1 cellular context compared by ENCODE assay signal in the genomic region with DNA sequence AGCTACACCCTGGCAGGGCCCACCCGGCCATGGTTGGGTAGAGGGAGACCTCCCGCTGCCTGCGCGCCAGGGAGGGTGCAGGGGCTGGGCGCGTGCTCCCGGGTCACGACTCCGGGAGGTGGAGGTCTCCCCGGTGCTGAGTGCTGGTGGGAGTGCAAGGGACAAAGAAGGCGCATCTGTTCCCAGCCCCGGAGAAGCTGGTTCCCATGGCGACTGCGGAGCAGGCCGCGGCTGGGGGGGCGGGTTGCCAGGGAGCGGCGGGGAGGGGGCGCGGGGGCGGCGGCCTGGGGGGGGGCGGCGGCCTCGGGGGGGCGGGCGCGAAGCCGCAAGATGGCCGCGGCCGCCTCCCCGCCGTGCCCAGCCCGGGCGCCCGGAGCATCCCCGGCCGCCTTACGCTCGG.
TF ChIP-seq lines count a peak whose summit lies in the region.

No MANE protein-coding gene starts in this region.

TF ChIP-seq in GM12878, 131 proteins besides CTCF, POLR2A, EP300 and RAD21:
- TF ChIP-seq TARDBP (IDR thresholded peaks at IDR 0.05; ENCODE audit: borderline replicate concordance) (no peak), MEF2A (IDR thresholded peaks at IDR 0.05; ENCODE audit: insufficient read depth, low read depth, low read length) (no peak), STAT3 (IDR thresholded peaks at IDR 0.05; ENCODE audit: low read depth, low read length) (no peak), CREM (IDR thresholded peaks at IDR 0.05; ENCODE audit: low read depth) (no peak), NFIC (IDR thresholded peaks at IDR 0.05; ENCODE audit: low read depth, low read length) (no peak), ESRRA (IDR thresholded peaks at IDR 0.05; ENCODE audit: low read length) (no peak), PAX8 (IDR thresholded peaks at IDR 0.05) (no peak), MXI1 (IDR thresholded peaks at IDR 0.05; ENCODE audit: low read depth, low read length) (no peak), SMARCA5 (IDR thresholded peaks at IDR 0.05) (no peak), CBFB (IDR thresholded peaks at IDR 0.05; ENCODE audit: low read depth) (no peak)
- TF ChIP-seq, protein P1, sequence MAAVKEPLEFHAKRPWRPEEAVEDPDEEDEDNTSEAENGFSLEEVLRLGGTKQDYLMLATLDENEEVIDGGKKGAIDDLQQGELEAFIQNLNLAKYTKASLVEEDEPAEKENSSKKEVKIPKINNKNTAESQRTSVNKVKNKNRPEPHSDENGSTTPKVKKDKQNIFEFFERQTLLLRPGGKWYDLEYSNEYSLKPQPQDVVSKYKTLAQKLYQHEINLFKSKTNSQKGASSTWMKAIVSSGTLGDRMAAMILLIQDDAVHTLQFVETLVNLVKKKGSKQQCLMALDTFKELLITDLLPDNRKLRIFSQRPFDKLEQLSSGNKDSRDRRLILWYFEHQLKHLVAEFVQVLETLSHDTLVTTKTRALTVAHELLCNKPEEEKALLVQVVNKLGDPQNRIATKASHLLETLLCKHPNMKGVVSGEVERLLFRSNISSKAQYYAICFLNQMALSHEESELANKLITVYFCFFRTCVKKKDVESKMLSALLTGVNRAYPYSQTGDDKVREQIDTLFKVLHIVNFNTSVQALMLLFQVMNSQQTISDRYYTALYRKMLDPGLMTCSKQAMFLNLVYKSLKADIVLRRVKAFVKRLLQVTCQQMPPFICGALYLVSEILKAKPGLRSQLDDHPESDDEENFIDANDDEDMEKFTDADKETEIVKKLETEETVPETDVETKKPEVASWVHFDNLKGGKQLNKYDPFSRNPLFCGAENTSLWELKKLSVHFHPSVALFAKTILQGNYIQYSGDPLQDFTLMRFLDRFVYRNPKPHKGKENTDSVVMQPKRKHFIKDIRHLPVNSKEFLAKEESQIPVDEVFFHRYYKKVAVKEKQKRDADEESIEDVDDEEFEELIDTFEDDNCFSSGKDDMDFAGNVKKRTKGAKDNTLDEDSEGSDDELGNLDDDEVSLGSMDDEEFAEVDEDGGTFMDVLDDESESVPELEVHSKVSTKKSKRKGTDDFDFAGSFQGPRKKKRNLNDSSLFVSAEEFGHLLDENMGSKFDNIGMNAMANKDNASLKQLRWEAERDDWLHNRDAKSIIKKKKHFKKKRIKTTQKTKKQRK (IDR thresholded peaks at IDR 0.05; ENCODE audit: low read depth, low read length): no peak
